In genomic region chr7:116780966-116781365, GRCh38 we compare ENCODE assay signal across 1 cellular context.
TF ChIP-seq lines count a peak whose summit lies in the region.

No MANE protein-coding gene starts in this region.

TF ChIP-seq in IMR-90, 13 proteins besides CTCF, POLR2A, EP300 and RAD21 (continued from another document):
- no peak for TF ChIP-seq USF2 (IDR thresholded peaks at IDR 0.05; ENCODE audit: low read depth, low read length)
- no peak for TF ChIP-seq NFE2L2 (IDR thresholded peaks at IDR 0.05; ENCODE audit: low read depth, low read length)
- TF ChIP-seq CHD1 (IDR thresholded peaks at IDR 0.05; ENCODE audit: low read depth, low read length) = no peak
- TF ChIP-seq RFX5 (IDR thresholded peaks at IDR 0.05; ENCODE audit: low read depth, low read length) = no peak
